In genomic region chr3:99954914-99955644, GRCh38 we compare ENCODE assay signal across 28 cellular contexts.
DNase-seq lines count a peak whose midpoint lies in the region; ATAC-seq, FAIRE-seq and TF ChIP-seq lines count a peak whose summit lies in the region.
"Had no signal": no experiment of that assay in that cellular context is flagged by ENCODE, and none has a peak within 500 bp of the region (broad histone marks: within the 10 kb centered on the region; RNA-seq: fewer than 3 reads in every experiment).

No MANE protein-coding gene starts in this region.

- DNase-seq in NCI-H748 (lab: John Stamatoyannopoulos, UW; ENCODE audit: unreplicated experiment) = peak; percentile 35
- no peak for DNase-seq in NCI-H748 treated with DMSO at 0.1 percent for 48 hours (lab: John Stamatoyannopoulos, UW)
- no peak for DNase-seq in RCC 7860 (ENCODE audit: low spot score)
- DNase-seq in gastrocnemius medialis = no peak
- DNase-seq in DMS 273 (lab: John Stamatoyannopoulos, UW; ENCODE audit: unreplicated experiment) = no peak
- DNase-seq in OCI-M1 (lab: John Stamatoyannopoulos, UW) = no peak
- DNase-seq: activated CD8-positive, alpha-beta T cell treated with anti-CD3 and anti-CD28 coated beads, Interleukin-2, amount 10 ng/mL, durations not matched to agents 7 days and 5 days; activated T-cell treated with anti-CD3 and anti-CD28 coated beads for 4 hours; CD8-positive, alpha-beta T cell; DMS53; GDM1; GM23248; heart right ventricle; HFFc6; NCI-H1105; NCI-H2171 treated with DMSO at 0.1 percent for 48 hours; NCI-H774; SHP77; spleen; stimulated activated CD4-positive, alpha-beta T cell treated with anti-CD3 and anti-CD28 coated beads, Interleukin-2, amount 100 ng/mL, for 48 hours; substantia nigra; SW 1271 had no signal

- TF ChIP-seq POLR2A in gastrocnemius medialis (IDR thresholded peaks at IDR 0.05) = no peak

- peak; percentile 66 for FAIRE-seq in RCC 7860 (lab: Jason Lieb, UNC)
- FAIRE-seq: GM18507 had no signal

- intact Hi-C loops in gastrocnemius medialis (cut with DNase I; ENCODE audit: low total_unique reads) = loop anchor here (5.0 kb wide), 1 partner anchor 1978 kb away; no protein-coding TSS in a partner anchor

- H3K27me3 ChIP-seq in liver (ENCODE audit: control insufficient read depth in 4 of 4, insufficient read depth in 4 of 4, low read length in 3 of 4) (no peaks in the 10 kb centered on the region), gastrocnemius medialis (no peaks in the 10 kb centered on the region)
- H3K27me3 ChIP-seq: heart right ventricle, spleen had no signal

- H3K9ac ChIP-seq in liver (ENCODE audit: low read depth in 1 of 2, low read length in 2 of 2) = no peak overlapping the region
- H3K9ac ChIP-seq: GM23248 had no signal

- in situ Hi-C loops in gastrocnemius medialis (cut with MboI; ENCODE audit: low sequenced_read_pairs in 4 of 4) = no loop called here

- H3K9me3 ChIP-seq in liver (ENCODE audit: control insufficient read depth in 4 of 4, low read length in 3 of 4) = no peaks in the 10 kb centered on the region
- H3K9me3 ChIP-seq in gastrocnemius medialis = no peaks in the 10 kb centered on the region
- H3K9me3 ChIP-seq: heart right ventricle, spleen had no signal

- TF ChIP-seq RAD21 in liver (IDR thresholded peaks at IDR 0.05) = peak in 1 of 2 donors; percentile 9

- H3K36me3 ChIP-seq in liver (ENCODE audit: control insufficient read depth in 4 of 4, insufficient read depth in 3 of 4, low read depth in 1 of 4, low read length in 3 of 4) = no peaks in the 10 kb centered on the region
- no peaks in the 10 kb centered on the region for H3K36me3 ChIP-seq in gastrocnemius medialis
- H3K36me3 ChIP-seq: heart right ventricle, spleen had no signal

- ATAC-seq in gastrocnemius medialis (no peak), GM21423 (IDR thresholded peaks at IDR 0.05; ENCODE audit: unreplicated experiment) (no peak)
- ATAC-seq: activated CD4-positive, CD25-positive, alpha-beta regulatory T cell treated with anti-CD3 and anti-CD28 coated beads, Interleukin-2, amount 50 U/mL, for 24 hours; activated CD8-positive, alpha-beta T cell treated with anti-CD3 and anti-CD28 coated beads, Interleukin-2, amount 10 ng/mL, durations not matched to agents 7 days and 5 days; CD8-positive, alpha-beta T cell; stimulated activated effector memory CD8-positive, alpha-beta T cell treated with anti-CD3 and anti-CD28 coated beads, Interleukin-12 subunit alpha, Interleukin-12 subunit beta, amount 100 ng/mL, for 72 hours had no signal

- H3K27ac ChIP-seq in liver (ENCODE audit: low read depth in 1 of 2, low read length in 2 of 2) = peak overlapping the region; percentile 1 to 23
- H3K27ac ChIP-seq in gastrocnemius medialis = peak overlapping the region; percentile 19 to 77 (median 68)
- H3K27ac ChIP-seq: GM23248, HL-60, spleen had no signal

- peaks cover 2 to 22% (median 13%) of the 10 kb centered on the region in 4 donors for H3K4me1 ChIP-seq in liver (ENCODE audit: control insufficient read depth in 4 of 4, insufficient read depth in 4 of 4, low read length in 3 of 4)
- H3K4me1 ChIP-seq in gastrocnemius medialis = peaks cover 41 to 58% of the 10 kb centered on the region in 2 donors
- H3K4me1 ChIP-seq: spleen had no signal

- TF ChIP-seq CTCF in liver (IDR thresholded peaks at IDR 0.05; ENCODE audit: low read depth, low read length, missing input control) = no peak
- no peak for TF ChIP-seq CTCF in gastrocnemius medialis (IDR thresholded peaks at IDR 0.05 in 4 of 5, conservative IDR thresholded peaks at IDR 0.05 in 1 of 5)

- 33% methylated on average over 4 of the region's 4 CpGs for WGBS in liver

- H3K4me3 ChIP-seq in liver (ENCODE audit: low read depth in 1 of 3, low read length in 3 of 3) (no peak overlapping the region), gastrocnemius medialis (no peak overlapping the region)
- H3K4me3 ChIP-seq: GM23248, heart right ventricle, spleen had no signal

TF ChIP-seq in liver, 16 proteins besides CTCF, POLR2A, EP300 and RAD21:
- no peak for TF ChIP-seq NR2F2 (IDR thresholded peaks at IDR 0.05)
- TF ChIP-seq HNF4A (conservative IDR thresholded peaks at IDR 0.05) = peak in 1 of 2 donors; percentile 44
